ENCODE assay signal across 9 cellular contexts in the genomic region with DNA sequence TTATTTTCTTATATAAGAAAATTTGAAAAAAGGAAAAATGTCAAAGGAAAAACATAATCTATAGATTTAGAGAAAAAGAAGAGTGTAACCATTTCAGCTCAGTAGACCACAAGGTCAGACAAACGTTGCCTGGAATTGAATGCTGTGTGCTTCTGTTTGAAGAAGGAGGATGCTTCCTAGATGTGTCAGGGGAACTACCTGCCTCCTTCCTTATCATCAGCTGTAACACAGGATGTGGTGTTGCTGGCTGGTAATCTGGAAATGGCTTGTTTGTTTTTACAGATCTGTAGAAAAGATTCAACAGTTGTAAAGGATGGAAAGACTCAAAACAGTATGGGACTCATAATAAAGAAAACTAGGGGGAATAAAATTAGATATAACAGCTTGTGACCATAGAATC.
DNase-seq lines count a peak whose midpoint lies in the region; ATAC-seq lines count a peak whose summit lies in the region.
"Had no signal": no experiment of that assay in that cellular context is flagged by ENCODE, and none has a peak within 500 bp of the region (broad histone marks: within the 10 kb centered on the region; RNA-seq: fewer than 3 reads in every experiment).

No MANE protein-coding gene starts in this region.

- peak; percentile 40 for DNase-seq in GDM1 (lab: John Stamatoyannopoulos, UW)
- DNase-seq in astrocyte of the hippocampus (ENCODE audit: low read depth, low spot score) = peak; percentile 6
- DNase-seq in head of caudate nucleus = no peak
- DNase-seq in SHP77 treated with DMSO at 0.1 percent for 48 hours (lab: John Stamatoyannopoulos, UW) = no peak
- DNase-seq in D341Med (ENCODE audit: low spot score) = no peak
- DNase-seq: stimulated activated CD4-positive, alpha-beta T cell treated with anti-CD3 and anti-CD28 coated beads, Interleukin-12 subunit alpha, Interleukin-12 subunit beta, amount 100 ng/mL, for 4 hours had no signal

- ATAC-seq in GM19463 (IDR thresholded peaks at IDR 0.05; ENCODE audit: unreplicated experiment) = peak; percentile 81
- ATAC-seq in HG03159 (IDR thresholded peaks at IDR 0.05; ENCODE audit: unreplicated experiment) = peak; percentile 60
- no peak for ATAC-seq in GM21529 (IDR thresholded peaks at IDR 0.05; ENCODE audit: unreplicated experiment)

- intact Hi-C loops in head of caudate nucleus (cut with DNase I) = no loop called here

Comparison
In these comparisons a context has a peak if more than half of its experiments do, and no peak if none do; other contexts are left out.
1. DNase-seq: peak in GDM1 (single experiment) and astrocyte of the hippocampus (single experiment); none in head of caudate nucleus (0 of 42), SHP77 treated with DMSO at 0.1 percent for 48 hours (single experiment) and D341Med (single experiment).